Comparison of ENCODE assay signal across 1 cellular context in the genomic region with DNA sequence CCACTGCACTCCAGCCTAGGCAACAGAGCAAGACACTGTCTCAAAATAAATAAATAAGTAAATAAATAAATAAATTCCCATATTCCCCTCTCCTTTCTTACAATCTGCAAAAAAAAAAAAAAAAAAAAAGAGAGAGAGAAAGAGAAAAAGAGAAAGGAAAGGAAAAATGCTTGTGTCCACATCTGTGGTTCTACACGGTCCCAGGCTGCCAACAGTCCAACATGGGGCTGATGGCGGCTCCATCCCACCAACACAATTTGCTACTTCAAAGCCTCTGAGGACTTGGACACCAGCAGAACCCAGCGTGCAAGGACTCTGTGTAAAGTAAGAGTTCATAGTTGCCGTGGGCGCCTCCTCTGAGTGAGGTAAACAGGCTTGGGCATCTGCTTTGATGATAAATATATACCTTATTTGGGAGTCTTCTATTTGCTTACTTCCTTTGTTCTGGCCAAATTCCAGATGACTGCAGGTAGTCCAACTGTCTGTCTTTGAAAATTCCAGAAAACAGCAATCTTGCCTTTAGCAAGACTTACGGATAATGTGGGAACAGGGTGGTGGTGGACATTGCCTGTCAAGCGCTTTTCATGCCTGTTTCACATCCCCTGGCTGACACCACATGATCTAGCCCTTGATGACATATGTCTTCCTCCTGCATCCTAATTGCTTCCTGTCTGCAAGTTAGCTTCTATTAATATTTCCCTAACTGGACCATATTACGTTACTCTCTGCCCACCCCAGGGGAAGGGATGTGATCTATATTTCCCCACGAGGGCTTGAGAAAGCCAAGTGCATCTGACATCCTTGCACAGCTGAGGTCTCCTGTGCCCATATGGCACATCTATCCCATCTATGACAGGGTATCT.
TF ChIP-seq lines count a peak whose summit lies in the region.

No MANE protein-coding gene starts in this region.

TF ChIP-seq in HepG2, 621 proteins besides CTCF, POLR2A, EP300 and RAD21 (continued from another document and continues in another):
- TF ChIP-seq, protein P1, sequence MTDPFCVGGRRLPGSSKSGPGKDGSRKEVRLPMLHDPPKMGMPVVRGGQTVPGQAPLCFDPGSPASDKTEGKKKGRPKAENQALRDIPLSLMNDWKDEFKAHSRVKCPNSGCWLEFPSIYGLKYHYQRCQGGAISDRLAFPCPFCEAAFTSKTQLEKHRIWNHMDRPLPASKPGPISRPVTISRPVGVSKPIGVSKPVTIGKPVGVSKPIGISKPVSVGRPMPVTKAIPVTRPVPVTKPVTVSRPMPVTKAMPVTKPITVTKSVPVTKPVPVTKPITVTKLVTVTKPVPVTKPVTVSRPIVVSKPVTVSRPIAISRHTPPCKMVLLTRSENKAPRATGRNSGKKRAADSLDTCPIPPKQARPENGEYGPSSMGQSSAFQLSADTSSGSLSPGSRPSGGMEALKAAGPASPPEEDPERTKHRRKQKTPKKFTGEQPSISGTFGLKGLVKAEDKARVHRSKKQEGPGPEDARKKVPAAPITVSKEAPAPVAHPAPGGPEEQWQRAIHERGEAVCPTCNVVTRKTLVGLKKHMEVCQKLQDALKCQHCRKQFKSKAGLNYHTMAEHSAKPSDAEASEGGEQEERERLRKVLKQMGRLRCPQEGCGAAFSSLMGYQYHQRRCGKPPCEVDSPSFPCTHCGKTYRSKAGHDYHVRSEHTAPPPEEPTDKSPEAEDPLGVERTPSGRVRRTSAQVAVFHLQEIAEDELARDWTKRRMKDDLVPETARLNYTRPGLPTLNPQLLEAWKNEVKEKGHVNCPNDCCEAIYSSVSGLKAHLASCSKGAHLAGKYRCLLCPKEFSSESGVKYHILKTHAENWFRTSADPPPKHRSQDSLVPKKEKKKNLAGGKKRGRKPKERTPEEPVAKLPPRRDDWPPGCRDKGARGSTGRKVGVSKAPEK (CRISPR knock-in tag; IDR thresholded peaks at IDR 0.05; ENCODE audit: borderline replicate concordance), result no peak
- TF ChIP-seq ZNF83 (CRISPR knock-in tag; IDR thresholded peaks at IDR 0.05; ENCODE audit: borderline replicate concordance), result no peak
- TF ChIP-seq CBX1 (IDR thresholded peaks at IDR 0.05; ENCODE audit: low read depth), result no peak
- TF ChIP-seq, protein P2, sequence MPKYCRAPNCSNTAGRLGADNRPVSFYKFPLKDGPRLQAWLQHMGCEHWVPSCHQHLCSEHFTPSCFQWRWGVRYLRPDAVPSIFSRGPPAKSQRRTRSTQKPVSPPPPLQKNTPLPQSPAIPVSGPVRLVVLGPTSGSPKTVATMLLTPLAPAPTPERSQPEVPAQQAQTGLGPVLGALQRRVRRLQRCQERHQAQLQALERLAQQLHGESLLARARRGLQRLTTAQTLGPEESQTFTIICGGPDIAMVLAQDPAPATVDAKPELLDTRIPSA (CRISPR knock-in tag; IDR thresholded peaks at IDR 0.05; ENCODE audit: borderline replicate concordance), result no peak
- TF ChIP-seq SAFB2 (CRISPR knock-in tag; IDR thresholded peaks at IDR 0.05; ENCODE audit: borderline replicate concordance, low read depth), result no peak
- no peak for TF ChIP-seq TEAD2 (CRISPR knock-in tag; IDR thresholded peaks at IDR 0.05)
- TF ChIP-seq ZNF326 (CRISPR knock-in tag; IDR thresholded peaks at IDR 0.05; ENCODE audit: borderline replicate concordance), result no peak; the same call in 1 of the 2 replicates
- no peak for TF ChIP-seq RORA (CRISPR knock-in tag; IDR thresholded peaks at IDR 0.05)
- 0 out of 2 replicates have a peak, but pooled peaks have one; percentile 48 for TF ChIP-seq ETV6 (CRISPR knock-in tag; conservative IDR thresholded peaks at IDR 0.05)
- TF ChIP-seq, protein P3, sequence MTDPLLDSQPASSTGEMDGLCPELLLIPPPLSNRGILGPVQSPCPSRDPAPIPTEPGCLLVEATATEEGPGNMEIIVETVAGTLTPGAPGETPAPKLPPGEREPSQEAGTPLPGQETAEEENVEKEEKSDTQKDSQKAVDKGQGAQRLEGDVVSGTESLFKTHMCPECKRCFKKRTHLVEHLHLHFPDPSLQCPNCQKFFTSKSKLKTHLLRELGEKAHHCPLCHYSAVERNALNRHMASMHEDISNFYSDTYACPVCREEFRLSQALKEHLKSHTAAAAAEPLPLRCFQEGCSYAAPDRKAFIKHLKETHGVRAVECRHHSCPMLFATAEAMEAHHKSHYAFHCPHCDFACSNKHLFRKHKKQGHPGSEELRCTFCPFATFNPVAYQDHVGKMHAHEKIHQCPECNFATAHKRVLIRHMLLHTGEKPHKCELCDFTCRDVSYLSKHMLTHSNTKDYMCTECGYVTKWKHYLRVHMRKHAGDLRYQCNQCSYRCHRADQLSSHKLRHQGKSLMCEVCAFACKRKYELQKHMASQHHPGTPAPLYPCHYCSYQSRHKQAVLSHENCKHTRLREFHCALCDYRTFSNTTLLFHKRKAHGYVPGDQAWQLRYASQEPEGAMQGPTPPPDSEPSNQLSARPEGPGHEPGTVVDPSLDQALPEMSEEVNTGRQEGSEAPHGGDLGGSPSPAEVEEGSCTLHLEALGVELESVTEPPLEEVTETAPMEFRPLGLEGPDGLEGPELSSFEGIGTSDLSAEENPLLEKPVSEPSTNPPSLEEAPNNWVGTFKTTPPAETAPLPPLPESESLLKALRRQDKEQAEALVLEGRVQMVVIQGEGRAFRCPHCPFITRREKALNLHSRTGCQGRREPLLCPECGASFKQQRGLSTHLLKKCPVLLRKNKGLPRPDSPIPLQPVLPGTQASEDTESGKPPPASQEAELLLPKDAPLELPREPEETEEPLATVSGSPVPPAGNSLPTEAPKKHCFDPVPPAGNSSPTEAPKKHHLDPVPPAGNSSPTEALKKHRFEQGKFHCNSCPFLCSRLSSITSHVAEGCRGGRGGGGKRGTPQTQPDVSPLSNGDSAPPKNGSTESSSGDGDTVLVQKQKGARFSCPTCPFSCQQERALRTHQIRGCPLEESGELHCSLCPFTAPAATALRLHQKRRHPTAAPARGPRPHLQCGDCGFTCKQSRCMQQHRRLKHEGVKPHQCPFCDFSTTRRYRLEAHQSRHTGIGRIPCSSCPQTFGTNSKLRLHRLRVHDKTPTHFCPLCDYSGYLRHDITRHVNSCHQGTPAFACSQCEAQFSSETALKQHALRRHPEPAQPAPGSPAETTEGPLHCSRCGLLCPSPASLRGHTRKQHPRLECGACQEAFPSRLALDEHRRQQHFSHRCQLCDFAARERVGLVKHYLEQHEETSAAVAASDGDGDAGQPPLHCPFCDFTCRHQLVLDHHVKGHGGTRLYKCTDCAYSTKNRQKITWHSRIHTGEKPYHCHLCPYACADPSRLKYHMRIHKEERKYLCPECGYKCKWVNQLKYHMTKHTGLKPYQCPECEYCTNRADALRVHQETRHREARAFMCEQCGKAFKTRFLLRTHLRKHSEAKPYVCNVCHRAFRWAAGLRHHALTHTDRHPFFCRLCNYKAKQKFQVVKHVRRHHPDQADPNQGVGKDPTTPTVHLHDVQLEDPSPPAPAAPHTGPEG (CRISPR knock-in tag; IDR thresholded peaks at IDR 0.05), result peak; percentile 76; the same call in 1 of the 2 replicates
- no peak for TF ChIP-seq ZSCAN21 (CRISPR knock-in tag; IDR thresholded peaks at IDR 0.05; ENCODE audit: borderline replicate concordance)
- TF ChIP-seq, protein P4, sequence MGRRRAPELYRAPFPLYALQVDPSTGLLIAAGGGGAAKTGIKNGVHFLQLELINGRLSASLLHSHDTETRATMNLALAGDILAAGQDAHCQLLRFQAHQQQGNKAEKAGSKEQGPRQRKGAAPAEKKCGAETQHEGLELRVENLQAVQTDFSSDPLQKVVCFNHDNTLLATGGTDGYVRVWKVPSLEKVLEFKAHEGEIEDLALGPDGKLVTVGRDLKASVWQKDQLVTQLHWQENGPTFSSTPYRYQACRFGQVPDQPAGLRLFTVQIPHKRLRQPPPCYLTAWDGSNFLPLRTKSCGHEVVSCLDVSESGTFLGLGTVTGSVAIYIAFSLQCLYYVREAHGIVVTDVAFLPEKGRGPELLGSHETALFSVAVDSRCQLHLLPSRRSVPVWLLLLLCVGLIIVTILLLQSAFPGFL (CRISPR knock-in tag; IDR thresholded peaks at IDR 0.05), result no peak
- no peak; the same call in 1 of the 2 replicates for TF ChIP-seq KDM1A (CRISPR knock-in tag; IDR thresholded peaks at IDR 0.05)
- TF ChIP-seq, protein P5, sequence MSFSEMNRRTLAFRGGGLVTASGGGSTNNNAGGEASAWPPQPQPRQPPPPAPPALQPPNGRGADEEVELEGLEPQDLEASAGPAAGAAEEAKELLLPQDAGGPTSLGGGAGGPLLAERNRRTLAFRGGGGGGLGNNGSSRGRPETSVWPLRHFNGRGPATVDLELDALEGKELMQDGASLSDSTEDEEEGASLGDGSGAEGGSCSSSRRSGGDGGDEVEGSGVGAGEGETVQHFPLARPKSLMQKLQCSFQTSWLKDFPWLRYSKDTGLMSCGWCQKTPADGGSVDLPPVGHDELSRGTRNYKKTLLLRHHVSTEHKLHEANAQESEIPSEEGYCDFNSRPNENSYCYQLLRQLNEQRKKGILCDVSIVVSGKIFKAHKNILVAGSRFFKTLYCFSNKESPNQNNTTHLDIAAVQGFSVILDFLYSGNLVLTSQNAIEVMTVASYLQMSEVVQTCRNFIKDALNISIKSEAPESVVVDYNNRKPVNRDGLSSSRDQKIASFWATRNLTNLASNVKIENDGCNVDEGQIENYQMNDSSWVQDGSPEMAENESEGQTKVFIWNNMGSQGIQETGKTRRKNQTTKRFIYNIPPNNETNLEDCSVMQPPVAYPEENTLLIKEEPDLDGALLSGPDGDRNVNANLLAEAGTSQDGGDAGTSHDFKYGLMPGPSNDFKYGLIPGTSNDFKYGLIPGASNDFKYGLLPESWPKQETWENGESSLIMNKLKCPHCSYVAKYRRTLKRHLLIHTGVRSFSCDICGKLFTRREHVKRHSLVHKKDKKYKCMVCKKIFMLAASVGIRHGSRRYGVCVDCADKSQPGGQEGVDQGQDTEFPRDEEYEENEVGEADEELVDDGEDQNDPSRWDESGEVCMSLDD (CRISPR knock-in tag; IDR thresholded peaks at IDR 0.05; ENCODE audit: borderline replicate concordance), result no peak
- TF ChIP-seq, protein P6, sequence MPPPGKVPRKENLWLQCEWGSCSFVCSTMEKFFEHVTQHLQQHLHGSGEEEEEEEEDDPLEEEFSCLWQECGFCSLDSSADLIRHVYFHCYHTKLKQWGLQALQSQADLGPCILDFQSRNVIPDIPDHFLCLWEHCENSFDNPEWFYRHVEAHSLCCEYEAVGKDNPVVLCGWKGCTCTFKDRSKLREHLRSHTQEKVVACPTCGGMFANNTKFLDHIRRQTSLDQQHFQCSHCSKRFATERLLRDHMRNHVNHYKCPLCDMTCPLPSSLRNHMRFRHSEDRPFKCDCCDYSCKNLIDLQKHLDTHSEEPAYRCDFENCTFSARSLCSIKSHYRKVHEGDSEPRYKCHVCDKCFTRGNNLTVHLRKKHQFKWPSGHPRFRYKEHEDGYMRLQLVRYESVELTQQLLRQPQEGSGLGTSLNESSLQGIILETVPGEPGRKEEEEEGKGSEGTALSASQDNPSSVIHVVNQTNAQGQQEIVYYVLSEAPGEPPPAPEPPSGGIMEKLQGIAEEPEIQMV (CRISPR knock-in tag; IDR thresholded peaks at IDR 0.05; ENCODE audit: low read depth), result 0 out of 2 replicates have a peak, but pooled peaks have one; percentile 53
- TF ChIP-seq, protein P7, sequence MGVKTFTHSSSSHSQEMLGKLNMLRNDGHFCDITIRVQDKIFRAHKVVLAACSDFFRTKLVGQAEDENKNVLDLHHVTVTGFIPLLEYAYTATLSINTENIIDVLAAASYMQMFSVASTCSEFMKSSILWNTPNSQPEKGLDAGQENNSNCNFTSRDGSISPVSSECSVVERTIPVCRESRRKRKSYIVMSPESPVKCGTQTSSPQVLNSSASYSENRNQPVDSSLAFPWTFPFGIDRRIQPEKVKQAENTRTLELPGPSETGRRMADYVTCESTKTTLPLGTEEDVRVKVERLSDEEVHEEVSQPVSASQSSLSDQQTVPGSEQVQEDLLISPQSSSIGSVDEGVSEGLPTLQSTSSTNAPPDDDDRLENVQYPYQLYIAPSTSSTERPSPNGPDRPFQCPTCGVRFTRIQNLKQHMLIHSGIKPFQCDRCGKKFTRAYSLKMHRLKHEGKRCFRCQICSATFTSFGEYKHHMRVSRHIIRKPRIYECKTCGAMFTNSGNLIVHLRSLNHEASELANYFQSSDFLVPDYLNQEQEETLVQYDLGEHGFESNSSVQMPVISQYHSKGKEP (CRISPR knock-in tag; IDR thresholded peaks at IDR 0.05), result no peak
- TF ChIP-seq ZNF598 (CRISPR knock-in tag; IDR thresholded peaks at IDR 0.05; ENCODE audit: borderline replicate concordance), result no peak
- TF ChIP-seq, protein P8, sequence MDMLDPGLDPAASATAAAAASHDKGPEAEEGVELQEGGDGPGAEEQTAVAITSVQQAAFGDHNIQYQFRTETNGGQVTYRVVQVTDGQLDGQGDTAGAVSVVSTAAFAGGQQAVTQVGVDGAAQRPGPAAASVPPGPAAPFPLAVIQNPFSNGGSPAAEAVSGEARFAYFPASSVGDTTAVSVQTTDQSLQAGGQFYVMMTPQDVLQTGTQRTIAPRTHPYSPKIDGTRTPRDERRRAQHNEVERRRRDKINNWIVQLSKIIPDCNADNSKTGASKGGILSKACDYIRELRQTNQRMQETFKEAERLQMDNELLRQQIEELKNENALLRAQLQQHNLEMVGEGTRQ (IDR thresholded peaks at IDR 0.05; ENCODE audit: low read depth, low read length), result 0 out of 2 replicates have a peak, but pooled peaks have one; percentile 9
- TF ChIP-seq, protein P8 (CRISPR knock-in tag; IDR thresholded peaks at IDR 0.05; ENCODE audit: borderline replicate concordance), result peak; percentile 88
- TF ChIP-seq HNF4G (IDR thresholded peaks at IDR 0.05; ENCODE audit: borderline replicate concordance, low read depth, low read length), result peak; percentile 58
- no peak; the same call in 1 of the 2 replicates for TF ChIP-seq HNF4G (CRISPR knock-in tag; IDR thresholded peaks at IDR 0.05; ENCODE audit: borderline replicate concordance, low read depth)
- peak; percentile 26; the same call in 1 of the 2 replicates for TF ChIP-seq MYC (CRISPR knock-in tag; IDR thresholded peaks at IDR 0.05; ENCODE audit: borderline replicate concordance)
- TF ChIP-seq KLF6 (CRISPR knock-in tag; IDR thresholded peaks at IDR 0.05), result no peak
- no peak for TF ChIP-seq PHF8 (CRISPR knock-in tag; IDR thresholded peaks at IDR 0.05)
- TF ChIP-seq, protein P9, sequence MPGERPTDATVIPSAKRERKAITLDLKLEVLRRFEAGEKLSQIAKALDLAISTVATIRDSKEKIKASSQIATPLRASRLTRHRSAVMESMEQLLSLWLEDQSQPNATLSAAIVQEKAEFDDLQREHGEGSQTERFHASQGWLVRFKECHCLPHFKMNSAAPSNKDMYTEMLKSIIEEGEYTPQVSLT (CRISPR knock-in tag; IDR thresholded peaks at IDR 0.05; ENCODE audit: borderline replicate concordance, low read depth), result no peak
- no peak for TF ChIP-seq NFE2L1 (CRISPR knock-in tag; IDR thresholded peaks at IDR 0.05; ENCODE audit: borderline replicate concordance)
- no peak for TF ChIP-seq ZNF75D (CRISPR knock-in tag; IDR thresholded peaks at IDR 0.05; ENCODE audit: borderline replicate concordance)
